1 cellular context compared by ENCODE assay signal in the genomic region with DNA sequence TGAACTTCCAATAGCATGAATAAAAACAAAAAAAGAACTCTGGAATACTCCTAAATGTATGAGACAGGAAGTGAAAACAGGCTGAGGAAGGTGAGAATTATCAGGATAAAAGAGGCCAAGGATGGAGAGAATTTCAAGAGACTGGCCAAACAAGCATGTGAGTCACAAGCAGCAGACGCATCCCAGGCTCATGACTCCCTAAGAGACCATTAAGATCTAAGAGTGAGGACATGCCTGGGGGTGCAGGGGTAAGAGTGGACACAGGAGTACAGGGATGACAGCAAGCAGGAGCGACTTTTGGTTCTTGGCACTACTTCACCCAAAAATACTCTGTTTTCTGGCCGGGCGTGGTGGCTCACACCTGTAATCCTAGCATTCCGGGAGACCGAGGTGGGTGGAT.
A peak's percentile ranks its signal among the peaks of the same experiment; 100 is the strongest.
TF ChIP-seq lines count a peak whose summit lies in the region.

No MANE protein-coding gene starts in this region.

TF ChIP-seq in IMR-90, 13 proteins besides CTCF, POLR2A, EP300 and RAD21:
- no peak for TF ChIP-seq SMC3 (IDR thresholded peaks at IDR 0.05; ENCODE audit: low read depth, low read length)
- no peak for TF ChIP-seq NFE2L2 (IDR thresholded peaks at IDR 0.05; ENCODE audit: low read depth, low read length)
- no peak for TF ChIP-seq RCOR1 (IDR thresholded peaks at IDR 0.05; ENCODE audit: insufficient replicate concordance, low read length)
- TF ChIP-seq MXI1 (IDR thresholded peaks at IDR 0.05; ENCODE audit: borderline replicate concordance, low read depth, low read length), result no peak
- TF ChIP-seq BHLHE40 (IDR thresholded peaks at IDR 0.05; ENCODE audit: low read depth, low read length), result no peak
- TF ChIP-seq FOS (IDR thresholded peaks at IDR 0.05; ENCODE audit: low read depth, low read length), result peak; percentile 58
- no peak for TF ChIP-seq RFX5 (IDR thresholded peaks at IDR 0.05; ENCODE audit: low read depth, low read length)
- 0 out of 2 replicates have a peak, but pooled peaks have one; percentile 25 for TF ChIP-seq MAZ (IDR thresholded peaks at IDR 0.05; ENCODE audit: borderline replicate concordance, low read depth, low read length)
- TF ChIP-seq, protein P1, sequence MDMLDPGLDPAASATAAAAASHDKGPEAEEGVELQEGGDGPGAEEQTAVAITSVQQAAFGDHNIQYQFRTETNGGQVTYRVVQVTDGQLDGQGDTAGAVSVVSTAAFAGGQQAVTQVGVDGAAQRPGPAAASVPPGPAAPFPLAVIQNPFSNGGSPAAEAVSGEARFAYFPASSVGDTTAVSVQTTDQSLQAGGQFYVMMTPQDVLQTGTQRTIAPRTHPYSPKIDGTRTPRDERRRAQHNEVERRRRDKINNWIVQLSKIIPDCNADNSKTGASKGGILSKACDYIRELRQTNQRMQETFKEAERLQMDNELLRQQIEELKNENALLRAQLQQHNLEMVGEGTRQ (IDR thresholded peaks at IDR 0.05; ENCODE audit: low read depth, low read length), result 0 out of 2 replicates have a peak, but pooled peaks have one; percentile 13
- TF ChIP-seq MAFK (IDR thresholded peaks at IDR 0.05; ENCODE audit: low read depth, low read length), result no peak
- TF ChIP-seq, protein P2, sequence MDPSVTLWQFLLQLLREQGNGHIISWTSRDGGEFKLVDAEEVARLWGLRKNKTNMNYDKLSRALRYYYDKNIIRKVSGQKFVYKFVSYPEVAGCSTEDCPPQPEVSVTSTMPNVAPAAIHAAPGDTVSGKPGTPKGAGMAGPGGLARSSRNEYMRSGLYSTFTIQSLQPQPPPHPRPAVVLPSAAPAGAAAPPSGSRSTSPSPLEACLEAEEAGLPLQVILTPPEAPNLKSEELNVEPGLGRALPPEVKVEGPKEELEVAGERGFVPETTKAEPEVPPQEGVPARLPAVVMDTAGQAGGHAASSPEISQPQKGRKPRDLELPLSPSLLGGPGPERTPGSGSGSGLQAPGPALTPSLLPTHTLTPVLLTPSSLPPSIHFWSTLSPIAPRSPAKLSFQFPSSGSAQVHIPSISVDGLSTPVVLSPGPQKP (IDR thresholded peaks at IDR 0.05; ENCODE audit: borderline replicate concordance, low read depth, low read length), result no peak
- TF ChIP-seq CHD1 (IDR thresholded peaks at IDR 0.05; ENCODE audit: low read depth, low read length), result no peak
- no peak for TF ChIP-seq CEBPB (IDR thresholded peaks at IDR 0.05; ENCODE audit: low read depth, low read length)
